ENCODE assay signal across 8 cellular contexts in genomic region chr20:18628330-18628941, GRCh38. TPM values are rescaled to one million over a fixed set of nuclear protein-coding genes. Genes with fewer than 3 reads are reported as not detected.
DNase-seq lines count a peak whose midpoint lies in the region; ATAC-seq, FAIRE-seq and TF ChIP-seq lines count a peak whose summit lies in the region.

No MANE protein-coding gene starts in this region.

- H2AFZ ChIP-seq in H1 (ENCODE audit: low read length) = no peak overlapping the region; the same call in 1 of the 2 replicates

- H3K79me1 ChIP-seq in H1 (ENCODE audit: low read depth, low read length) = no peaks in the 10 kb centered on the region; the same call in 1 of the 2 replicates

- peak in 3 of 4 donors; percentile 58 to 62 (median 58) for ATAC-seq in psoas muscle
- no peak for ATAC-seq in HG03280 (IDR thresholded peaks at IDR 0.05; ENCODE audit: unreplicated experiment)
- no peak for ATAC-seq in HG02938 (IDR thresholded peaks at IDR 0.05; ENCODE audit: unreplicated experiment)

- no peak overlapping the region for H3K4ac ChIP-seq in H1 (replicated peaks; ENCODE audit: insufficient read length, low read depth, low read length)

- DNase-seq in NCI-H2227 (lab: John Stamatoyannopoulos, UW; ENCODE audit: unreplicated experiment) = peak; percentile 43
- DNase-seq in NCI-H2227 treated with DMSO at 0.1 percent for 48 hours (lab: John Stamatoyannopoulos, UW) = no peak
- DNase-seq in NB4 (ENCODE audit: low read depth) = no peak
- peak; percentile 29 to 88 for DNase-seq in H1 (ENCODE audit: low read depth in 1 of 2, low spot score in 2 of 2)
- no peak for DNase-seq in psoas muscle
- no peak for DNase-seq in NCI-H187 treated with DMSO at 0.1 percent for 48 hours (lab: John Stamatoyannopoulos, UW)

- H3K27me3 ChIP-seq in H1 (replicated peaks in 1 of 4; ENCODE audit: control insufficient read depth in 3 of 4, extremely low read depth in 1 of 4, insufficient read depth in 3 of 4, low read length in 3 of 4) = no peaks in the 10 kb centered on the region
- H3K27me3 ChIP-seq in psoas muscle (ENCODE audit: insufficient read depth in 3 of 3, low read length in 2 of 3) = no peaks in the 10 kb centered on the region

- no peak overlapping the region for H2BK12ac ChIP-seq in H1 (ENCODE audit: low read depth, low read length)

- H4K20me1 ChIP-seq in H1 (replicated peaks in 1 of 2; ENCODE audit: control insufficient read depth in 1 of 2, insufficient read depth in 2 of 2, low read length in 2 of 2) = peaks cover 0 to 4% of the 10 kb centered on the region in 2 experiments

- peak; percentile 71 for FAIRE-seq in H1 (lab: Jason Lieb, UNC)

- H3K23me2 ChIP-seq in H1 (ENCODE audit: low read depth, low read length) = 0 out of 2 replicates have a peak, but pooled peaks cover 1% of the 10 kb centered on the region

- WGBS in H1 (ENCODE audit: extremely low coverage in 1 of 2, insufficient coverage in 1 of 2, insufficient read length in 1 of 2, insufficient replicate concordance in 2 of 2, low coverage in 1 of 2, low lambda C conversion rate in 2 of 2, missing lambda C conversion rate in 1 of 2), 2 experiments = 76% methylated on average over 12 of the region's 12 CpGs; no CpG with 5 or more reads in 1 of the 2 experiments
- 85 to 88% (median 88%) methylated on average over 12 of the region's 12 CpGs for WGBS in psoas muscle, 3 donors

- no peaks in the 10 kb centered on the region for H3K79me2 ChIP-seq in H1 (ENCODE audit: control insufficient read depth in 1 of 2, insufficient read depth in 2 of 2, low read length in 2 of 2)

- H4K91ac ChIP-seq in H1 (replicated peaks; ENCODE audit: insufficient read length, low read length) = no peak overlapping the region

- no peak overlapping the region for H3K4me2 ChIP-seq in H1 (ENCODE audit: insufficient read depth in 1 of 2, low read depth in 2 of 2, low read length in 2 of 2)

- TF ChIP-seq POLR2A in NB4 (IDR thresholded peaks at IDR 0.05; ENCODE audit: extremely low read depth, insufficient read length) = no peak
- TF ChIP-seq POLR2A in H1 (IDR thresholded peaks at IDR 0.05; ENCODE audit: control extremely low read depth in 1 of 2, low read depth in 2 of 2, low read length in 2 of 2) = no peak

- no peak overlapping the region for H2BK20ac ChIP-seq in H1 (ENCODE audit: low read length)

- H3K14ac ChIP-seq in H1 (ENCODE audit: insufficient read length) = no peak overlapping the region

- intact Hi-C loops in psoas muscle (cut with DNase I) = loop anchor here in 1 of 2 donors (5.0 kb wide), 1 partner anchor 164 kb away; no protein-coding TSS in a partner anchor

- POLR2A ChIA-PET in H1 (lab: Charles Lee; ENCODE audit: partially characterized antibody) = no interaction called here

- H3K9ac ChIP-seq in H1 (replicated peaks in 1 of 4; ENCODE audit: extremely low read depth in 1 of 4, low read depth in 3 of 4, low read length in 3 of 4) = no peak overlapping the region

- H3K27ac ChIP-seq in H1 (ENCODE audit: low read depth, low read length) (no peak overlapping the region), psoas muscle (no peak overlapping the region)

- TF ChIP-seq RAD21 in H1 (IDR thresholded peaks at IDR 0.05 in 1 of 2, conservative IDR thresholded peaks at IDR 0.05 in 1 of 2; ENCODE audit: low read depth in 2 of 2, low read length in 2 of 2) = peak; percentile 83 to 88

- no peaks in the 10 kb centered on the region; a peak in 1 of 7 replicates for H3K4me1 ChIP-seq in H1 (replicated peaks in 1 of 4; ENCODE audit: control insufficient read depth in 3 of 4, insufficient read depth in 4 of 4, low read length in 3 of 4)
- H3K4me1 ChIP-seq in psoas muscle = peaks cover 3% of the 10 kb centered on the region

- no peak for TF ChIP-seq EP300 in H1 (IDR thresholded peaks at IDR 0.05; ENCODE audit: borderline replicate concordance in 1 of 2, low read depth in 2 of 2, low read length in 2 of 2)

- H3K36me3 ChIP-seq in H1 (ENCODE audit: control insufficient read depth in 2 of 4, insufficient read depth in 4 of 4, low read length in 3 of 4) (no peaks in the 10 kb centered on the region), psoas muscle (ENCODE audit: insufficient read depth in 1 of 2, low read depth in 1 of 2) (peaks cover 0 to 14% of the 10 kb centered on the region in 2 donors)

- H3K23ac ChIP-seq in H1 (ENCODE audit: insufficient read length) = no peak overlapping the region

- TF ChIP-seq CTCF in NB4 (IDR thresholded peaks at IDR 0.05; ENCODE audit: low read depth, low read length) (peak; percentile 56), H1 (IDR thresholded peaks at IDR 0.05; ENCODE audit: control extremely low read depth in 1 of 3, insufficient read depth in 1 of 3, low read depth in 1 of 3, low read length in 3 of 3) (peak; percentile 84 to 96 (median 93)), psoas muscle (IDR thresholded peaks at IDR 0.05) (peak; percentile 50)

- no peak overlapping the region for H3K56ac ChIP-seq in H1 (replicated peaks; ENCODE audit: insufficient read length, low read depth, low read length)

- H4K5ac ChIP-seq in H1 (ENCODE audit: insufficient read length, low read depth, low read length) = no peak overlapping the region

- H3K9me3 ChIP-seq in H1 (ENCODE audit: insufficient read depth in 2 of 2, low read depth in 1 of 2, low read length in 1 of 2) (no peaks in the 10 kb centered on the region), psoas muscle (no peaks in the 10 kb centered on the region)

- no peak overlapping the region for H4K8ac ChIP-seq in H1 (ENCODE audit: extremely low read depth, insufficient read depth, low read length)

- H3K4me3 ChIP-seq in NB4 (ENCODE audit: low read depth, low read length) = no peak overlapping the region
- H3K4me3 ChIP-seq in H1 (ENCODE audit: extremely low read depth in 1 of 4, insufficient read depth in 2 of 4, low read depth in 3 of 4, low read length in 4 of 4) = no peak overlapping the region
- H3K4me3 ChIP-seq in psoas muscle = no peak overlapping the region

- H3K18ac ChIP-seq in H1 (ENCODE audit: extremely low read depth, low read length) = no peak overlapping the region

- no peak overlapping the region for H2BK15ac ChIP-seq in H1 (ENCODE audit: low read length)

- CTCF ChIA-PET in H1 (lab: Charles Lee; ENCODE audit: partially characterized antibody) = interaction anchor here (0.6 to 1.3 kb wide), 12 partner anchors 10 to 996 kb away, joined by 3 to 8 read pairs (median 3); no protein-coding TSS in a partner anchor

- H2BK120ac ChIP-seq in H1 (replicated peaks; ENCODE audit: low read depth, low read length) = no peak overlapping the region

- no peak overlapping the region for H2AK5ac ChIP-seq in H1 (ENCODE audit: low read depth, low read length)

- H2BK5ac ChIP-seq in H1 (ENCODE audit: low read depth, low read length) = no peak overlapping the region

TF ChIP-seq in H1, 55 proteins besides CTCF, POLR2A, EP300 and RAD21:
- TF ChIP-seq TEAD4 (IDR thresholded peaks at IDR 0.05; ENCODE audit: low read depth, low read length) = 0 out of 2 replicates have a peak, but pooled peaks have one; percentile 20
- TF ChIP-seq KDM1A (IDR thresholded peaks at IDR 0.05; ENCODE audit: borderline replicate concordance, low read length) = no peak

RNA-seq across cellular contexts. Expression of gene DTD1, which starts 40.6 kb away (rescaled TPM):
- total RNA-seq in H1 (2021; fragmentation: NEBNext Ultra II Directional; extraction: Animal tissue kit (Norgen Biotek cat#: 25700)) = 66.6 and 72.1 TPM in 2 replicates
- polyA plus RNA-seq in H1 (2011; rRNA removed) (49.7 and 57.4 TPM in 2 replicates), psoas muscle (10 to 100 TPM; 12.4 to 20.7 (median 18.2) TPM)
- polyA plus RNA-seq in H1 (2011; cell fraction: cytosol; rRNA removed) = 80.0 TPM
- polyA plus RNA-seq in H1 (2011; cell fraction: nucleus; rRNA removed) = 33.4 TPM
- polyA plus RNA-seq in H1 (2012, experiment 1 of 2) = 77.2 to 88.5 TPM (median 79.3 TPM) in 4 replicates
- polyA plus RNA-seq in H1 (2012, experiment 2 of 2) = 47.0 TPM
- polyA plus RNA-seq in H1 (2013, experiment 1 of 2) = 61.8 TPM
- polyA plus RNA-seq in H1 (2013, experiment 2 of 2) = 65.6 TPM
- 24.6 and 31.0 TPM in 2 replicates for polyA minus RNA-seq in H1 (2011; rRNA and poly(A)+ RNA removed)
- polyA minus RNA-seq in H1 (2011; cell fraction: cytosol; rRNA and poly(A)+ RNA removed) = 20.8 TPM
- 25.4 TPM for polyA minus RNA-seq in H1 (2011; cell fraction: nucleus; rRNA and poly(A)+ RNA removed)
- 10 to 100 TPM; 16.9 to 19.5 (median 18.5) TPM for total RNA-seq in psoas muscle

Comparison
In these comparisons a context has a peak if more than half of its experiments do, and no peak if none do; other contexts are left out.
1. DNase-seq: peak in NCI-H2227 (single experiment) and H1 (2 of 2); none in NCI-H2227 treated with DMSO at 0.1 percent for 48 hours (single experiment), NB4 (single experiment), psoas muscle (0 of 2) and NCI-H187 treated with DMSO at 0.1 percent for 48 hours (single experiment).
2. ATAC-seq: peak in psoas muscle (3 of 4); none in HG03280 (single experiment) and HG02938 (single experiment).
3. Peak in every context shown above with its lines, with median percentiles within 50 percentile points of each other: CTCF ChIP-seq.